16 cellular contexts compared by ENCODE assay signal in the genomic region with DNA sequence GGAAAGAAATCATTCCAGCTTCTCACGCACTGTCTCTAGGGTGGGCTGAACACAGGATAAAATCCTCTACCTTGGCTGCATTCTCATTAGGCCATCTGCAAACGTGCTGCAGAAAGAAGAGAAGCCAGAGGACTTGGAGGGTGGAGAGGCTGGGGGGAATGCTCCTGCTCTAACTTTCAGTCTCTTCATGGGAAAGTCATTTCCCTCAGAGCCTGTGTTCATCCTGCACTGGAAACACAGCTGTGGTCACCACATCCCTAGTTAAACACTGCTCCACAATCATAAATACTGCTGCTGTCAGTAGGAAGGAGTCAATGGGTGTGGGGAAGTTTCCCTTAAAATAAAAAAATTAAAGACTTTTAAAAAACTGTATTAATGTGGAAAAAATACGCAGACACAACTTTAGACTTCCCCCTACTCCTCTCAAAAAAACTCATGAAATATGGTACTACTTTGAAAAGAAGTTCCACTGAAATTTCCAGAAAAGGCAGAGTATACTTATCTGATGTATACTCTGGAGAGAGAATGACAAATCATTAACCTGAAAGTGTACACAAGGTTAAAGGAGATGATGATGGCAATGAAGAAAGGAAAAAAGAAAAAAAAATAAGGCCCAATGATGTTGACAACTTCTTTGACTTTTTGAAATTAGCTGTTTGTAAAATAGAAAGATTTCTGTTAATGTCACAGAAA. TPM values are rescaled to one million over a fixed set of nuclear protein-coding genes. Genes with fewer than 3 reads are reported as not detected.
DNase-seq lines count a peak whose midpoint lies in the region; TF ChIP-seq lines count a peak whose summit lies in the region.
"Had no signal": no experiment of that assay in that cellular context is flagged by ENCODE, and none has a peak within 500 bp of the region (broad histone marks: within the 10 kb centered on the region; RNA-seq: fewer than 3 reads in every experiment).

No MANE protein-coding gene starts in this region.

- no peak for TF ChIP-seq CTCF in fibroblast of the aortic adventitia (IDR thresholded peaks at IDR 0.05; ENCODE audit: insufficient read depth, low read length)

- H3K4me3 ChIP-seq in fibroblast of the aortic adventitia (ENCODE audit: low read depth, low read length) (no peak overlapping the region), rectal smooth muscle tissue (ENCODE audit: low read length) (no peak overlapping the region), SJCRH30 (no peak overlapping the region)

- DNase-seq in DMS53 treated with DMSO at 0.1 percent for 48 hours (lab: John Stamatoyannopoulos, UW; ENCODE audit: unreplicated experiment) = peak; percentile 41
- peak; percentile 45 for DNase-seq in M059J (ENCODE audit: low read depth)
- DNase-seq in fibroblast of the aortic adventitia (ENCODE audit: low read depth) = peak; percentile 47
- DNase-seq in SIG-M5 (lab: John Stamatoyannopoulos, UW) = no peak
- no peak for DNase-seq in hepatic stellate cell (ENCODE audit: low spot score)
- DNase-seq in SJCRH30 = no peak
- no peak for DNase-seq in NK-92 treated with Interleukin-12 subunit alpha and Interleukin-12 subunit beta, amount 100 ng/mL, for 24 hours (lab: John Stamatoyannopoulos, UW)
- DNase-seq: activated CD8-positive, alpha-beta memory T cell treated with anti-CD3 and anti-CD28 coated beads for 24 hours; activated naive CD4-positive, alpha-beta T cell treated with anti-CD3 and anti-CD28 coated beads, Interleukin-2, amount 10 ng/mL, durations not matched to agents 7 days and 5 days; C1 segment of cervical spinal cord; NCI-H1092 treated with DMSO at 0.1 percent for 48 hours; NCI-H345; nucleus accumbens; stimulated activated naive CD4-positive, alpha-beta T cell; T-helper 9 cell had no signal

- H3K36me3 ChIP-seq in rectal smooth muscle tissue (ENCODE audit: control insufficient read depth, insufficient read depth, low read length) (no peaks in the 10 kb centered on the region), SJCRH30 (peaks cover 8% of the 10 kb centered on the region)

- H3K27ac ChIP-seq in rectal smooth muscle tissue (ENCODE audit: low read depth, low read length) = peak overlapping the region; percentile 65
- no peak overlapping the region for H3K27ac ChIP-seq in SJCRH30

- no peak overlapping the region for H3K9ac ChIP-seq in rectal smooth muscle tissue (ENCODE audit: low read length)

- H3K27me3 ChIP-seq in rectal smooth muscle tissue (ENCODE audit: control insufficient read depth, insufficient read depth, low read length) (no peaks in the 10 kb centered on the region), SJCRH30 (no peaks in the 10 kb centered on the region)

- H3K9me3 ChIP-seq in SJCRH30 (replicated peaks) = 0 out of 2 replicates have a peak, but pooled peaks cover 2% of the 10 kb centered on the region

- peaks cover 30% of the 10 kb centered on the region for H3K4me1 ChIP-seq in rectal smooth muscle tissue (ENCODE audit: control insufficient read depth, insufficient read depth, low read length)
- peaks cover 13% of the 10 kb centered on the region for H3K4me1 ChIP-seq in SJCRH30

RNA-seq across cellular contexts. Expression of a gene that starts 46.8 kb away (rescaled TPM):
- total RNA-seq in M059J (2014; rRNA removed; shearing (Covaris generic)) = 19.1 and 29.6 TPM in 2 replicates
- total RNA-seq in fibroblast of the aortic adventitia (ENCODE audit: low replicate concordance) = 42.8 and 81.2 TPM in 2 replicates
- total RNA-seq in SJCRH30 (2014; rRNA removed; shearing (Covaris generic)) = 20.5 and 21.7 TPM in 2 replicates

Comparison
In these comparisons a context has a peak if more than half of its experiments do, and no peak if none do; other contexts are left out.
1. DNase-seq: peak in DMS53 treated with DMSO at 0.1 percent for 48 hours (single experiment), M059J (single experiment) and fibroblast of the aortic adventitia (single experiment); none in SIG-M5 (single experiment), hepatic stellate cell (single experiment), SJCRH30 (0 of 2) and NK-92 treated with Interleukin-12 subunit alpha and Interleukin-12 subunit beta, amount 100 ng/mL, for 24 hours (single experiment).